ENCODE assay signal across 23 cellular contexts in genomic region chr11:2135648-2136201, GRCh38. TPM values are rescaled to one million over a fixed set of nuclear protein-coding genes. Genes with fewer than 3 reads are reported as not detected.
DNase-seq lines count a peak whose midpoint lies in the region; ATAC-seq and TF ChIP-seq lines count a peak whose summit lies in the region.
"Had no signal": no experiment of that assay in that cellular context is flagged by ENCODE, and none has a peak within 500 bp of the region (broad histone marks: within the 10 kb centered on the region; RNA-seq: fewer than 3 reads in every experiment).

No MANE protein-coding gene starts in this region.

- H3K9me3 Mint-ChIP-seq in CD14-positive monocyte (peaks cover 0 to 14% (median 7%) of the 10 kb centered on the region in 7 donors), progenitor cell of endocrine pancreas (ENCODE audit: low read depth) (no peaks in the 10 kb centered on the region), endodermal cell (no peaks in the 10 kb centered on the region)
- no peaks in the 10 kb centered on the region for H3K9me3 Mint-ChIP-seq in activated T-helper 17 cell treated with anti-CD3 and anti-CD28 coated beads, Interleukin-2, amount 50 U/mL, for 72 hours
- H3K9me3 Mint-ChIP-seq: activated naive CD8-positive, alpha-beta T cell treated with anti-CD3 and anti-CD28 coated beads, Interleukin-2, amount 50 U/mL, for 24 hours; T-cell had no signal

- H3K27ac ChIP-seq in right lobe of liver (no peak overlapping the region), endodermal cell (ENCODE audit: low read depth, low read length) (no peak overlapping the region)
- H3K27ac ChIP-seq: dorsolateral prefrontal cortex, KMS-11 had no signal

- H3K4me1 ChIP-seq in right lobe of liver = peaks cover 0 to 35% (median 5%) of the 10 kb centered on the region in 4 donors
- H3K4me1 ChIP-seq in endodermal cell (ENCODE audit: control insufficient read depth, insufficient read depth, low read length) = no peaks in the 10 kb centered on the region

- no peak overlapping the region for H3K27ac Mint-ChIP-seq in CD14-positive monocyte
- H3K27ac Mint-ChIP-seq in activated T-helper 17 cell treated with anti-CD3 and anti-CD28 coated beads, Interleukin-2, amount 50 U/mL, for 72 hours = no peak overlapping the region
- H3K27ac Mint-ChIP-seq in progenitor cell of endocrine pancreas = peak overlapping the region; percentile 94
- no peak overlapping the region for H3K27ac Mint-ChIP-seq in endodermal cell
- H3K27ac Mint-ChIP-seq: activated CD4-positive, alpha-beta T cell treated with anti-CD3 and anti-CD28 coated beads, Interleukin-2, amount 10 ng/mL, durations not matched to agents 24 days and 14 days; activated naive CD8-positive, alpha-beta T cell treated with anti-CD3 and anti-CD28 coated beads, Interleukin-2, amount 50 U/mL, for 24 hours; stimulated activated memory B cell treated with anti-CD40 and anti-IgM and Interleukin-4, amounts not matched to agents 10 μg/mL and 1 μg/mL and 100 μg/mL, for 72 hours had no signal

- no peak for TF ChIP-seq POLR2A in right lobe of liver (IDR thresholded peaks at IDR 0.05)

- H3K36me3 Mint-ChIP-seq in CD14-positive monocyte (no peaks in the 10 kb centered on the region), progenitor cell of endocrine pancreas (ENCODE audit: insufficient read depth) (peaks cover 19% of the 10 kb centered on the region), endodermal cell (ENCODE audit: low read depth) (no peaks in the 10 kb centered on the region)
- peaks cover 36% of the 10 kb centered on the region for H3K36me3 Mint-ChIP-seq in activated T-helper 17 cell treated with anti-CD3 and anti-CD28 coated beads, Interleukin-2, amount 50 U/mL, for 72 hours (ENCODE audit: low read depth)
- H3K36me3 Mint-ChIP-seq: stimulated activated memory B cell treated with anti-CD40 and anti-IgM and Interleukin-4, amounts not matched to agents 10 μg/mL and 1 μg/mL and 100 μg/mL, for 72 hours; T-cell had no signal

- H3K27me3 Mint-ChIP-seq in CD14-positive monocyte (ENCODE audit: low read depth in 3 of 3) (peaks cover 59 to 88% (median 72%) of the 10 kb centered on the region in 3 donors), progenitor cell of endocrine pancreas (peaks cover 28% of the 10 kb centered on the region), endodermal cell (ENCODE audit: insufficient read depth) (peaks cover 78% of the 10 kb centered on the region)
- peaks cover 29% of the 10 kb centered on the region for H3K27me3 Mint-ChIP-seq in activated T-helper 17 cell treated with anti-CD3 and anti-CD28 coated beads, Interleukin-2, amount 50 U/mL, for 72 hours

- intact Hi-C loops in CD14-positive monocyte (cut with micrococcal nuclease) = no loop called here
- intact Hi-C loops in right lobe of liver (cut with DNase I) = no loop called here

- H3K9ac ChIP-seq in endodermal cell (ENCODE audit: extremely low read depth, low read length, poor library complexity, severe bottlenecking) = no peak overlapping the region
- H3K9ac ChIP-seq: KMS-11 had no signal

- no peaks in the 10 kb centered on the region for H3K27me3 ChIP-seq in right lobe of liver
- peaks cover 69% of the 10 kb centered on the region for H3K27me3 ChIP-seq in endodermal cell (ENCODE audit: control insufficient read depth, insufficient read depth, low read length, poor library complexity, severe bottlenecking)

- H3K9me3 ChIP-seq in right lobe of liver = no peaks in the 10 kb centered on the region
- no peaks in the 10 kb centered on the region for H3K9me3 ChIP-seq in endodermal cell (ENCODE audit: control insufficient read depth, low read length)

- DNase-seq in CD14-positive monocyte (ENCODE audit: low spot score) (peak; percentile 41), right lobe of liver (peak; percentile 15 to 57 (median 51)), progenitor cell of endocrine pancreas (ENCODE audit: low spot score, unreplicated experiment) (no peak), endodermal cell (no peak), anterior cingulate cortex (lab: John Stamatoyannopoulos, UW) (no peak)
- DNase-seq: activated CD4-positive, alpha-beta T cell treated with anti-CD3 and anti-CD28 coated beads, Interleukin-2, amount 10 ng/mL, durations not matched to agents 24 days and 14 days; activated effector memory CD4-positive, alpha-beta T cell treated with anti-CD3 and anti-CD28 coated beads, Interleukin-2, amount 50 U/mL, for 16 hours; activated naive CD8-positive, alpha-beta T cell treated with anti-CD3 and anti-CD28 coated beads, Interleukin-2, amount 50 U/mL, for 24 hours; DND-41; dorsolateral prefrontal cortex; NCI-H1694; NCI-H69; SHP77; T-cell had no signal

- H3K36me3 ChIP-seq in right lobe of liver (peaks cover 0 to 29% (median 13%) of the 10 kb centered on the region in 4 donors), endodermal cell (ENCODE audit: control insufficient read depth, insufficient read depth, low read length) (no peaks in the 10 kb centered on the region)

- H3K4me1 Mint-ChIP-seq in CD14-positive monocyte (peaks cover 5% of the 10 kb centered on the region), progenitor cell of endocrine pancreas (ENCODE audit: low read depth) (peaks cover 5% of the 10 kb centered on the region), endodermal cell (no peaks in the 10 kb centered on the region)
- H3K4me1 Mint-ChIP-seq in activated T-helper 17 cell treated with anti-CD3 and anti-CD28 coated beads, Interleukin-2, amount 50 U/mL, for 72 hours = peaks cover 9% of the 10 kb centered on the region
- H3K4me1 Mint-ChIP-seq: activated CD4-positive, alpha-beta T cell treated with anti-CD3 and anti-CD28 coated beads, Interleukin-2, amount 10 ng/mL, durations not matched to agents 24 days and 14 days had no signal

- no peak for ATAC-seq in activated T-helper 17 cell treated with anti-CD3 and anti-CD28 coated beads, Interleukin-2, amount 50 U/mL, for 72 hours (replicated peaks)
- peak in 2 of 4 donors; percentile 6 to 23 for ATAC-seq in right lobe of liver
- no peak for ATAC-seq in GM21528 (IDR thresholded peaks at IDR 0.05; ENCODE audit: low FRiP score, unreplicated experiment)
- ATAC-seq: activated naive CD8-positive, alpha-beta T cell treated with anti-CD3 and anti-CD28 coated beads, Interleukin-2, amount 50 U/mL, for 24 hours; right cardiac atrium; stimulated activated memory B cell treated with anti-CD40 and anti-IgM and Interleukin-4, amounts not matched to agents 10 μg/mL and 1 μg/mL and 100 μg/mL, for 72 hours; T-cell had no signal

- WGBS in right lobe of liver (ENCODE audit: insufficient coverage, low coverage, low lambda C conversion rate, missing lambda C conversion rate) = 62% methylated on average over 2 of the region's 14 CpGs
- WGBS in endodermal cell (ENCODE audit: insufficient coverage in 1 of 2, insufficient read length in 1 of 2), 2 experiments = 85 to 86% methylated on average over 9 to 14 of the region's 14 CpGs

- no peak overlapping the region for H3K4me3 ChIP-seq in right lobe of liver
- H3K4me3 ChIP-seq in endodermal cell (ENCODE audit: low read length) = no peak overlapping the region

- TF ChIP-seq CTCF in CD14-positive monocyte (IDR thresholded peaks at IDR 0.05) (no peak), right lobe of liver (IDR thresholded peaks at IDR 0.05) (no peak), progenitor cell of endocrine pancreas (IDR thresholded peaks at IDR 0.05; ENCODE audit: unreplicated experiment) (no peak), endodermal cell (conservative IDR thresholded peaks at IDR 0.05) (no peak)

- H3K4me3 Mint-ChIP-seq in CD14-positive monocyte (peak overlapping the region in 1 of 2 donors; percentile 62), progenitor cell of endocrine pancreas (ENCODE audit: low read depth) (peak overlapping the region; percentile 84), endodermal cell (no peak overlapping the region)
- peak overlapping the region; percentile 58 for H3K4me3 Mint-ChIP-seq in activated T-helper 17 cell treated with anti-CD3 and anti-CD28 coated beads, Interleukin-2, amount 50 U/mL, for 72 hours
- H3K4me3 Mint-ChIP-seq: activated CD4-positive, alpha-beta T cell treated with anti-CD3 and anti-CD28 coated beads, Interleukin-2, amount 10 ng/mL, durations not matched to agents 24 days and 14 days; activated naive CD8-positive, alpha-beta T cell treated with anti-CD3 and anti-CD28 coated beads, Interleukin-2, amount 50 U/mL, for 24 hours; stimulated activated memory B cell treated with anti-CD40 and anti-IgM and Interleukin-4, amounts not matched to agents 10 μg/mL and 1 μg/mL and 100 μg/mL, for 72 hours had no signal

RNA-seq across cellular contexts. Expression of gene IGF2, which starts 3.5 kb away (rescaled TPM):
- polyA plus RNA-seq in CD14-positive monocyte = not detected
- 100 to 1,000 TPM in 1 of 2 donors, 1 to 10 TPM in 1; 7.4 to 287 TPM for total RNA-seq in activated T-helper 17 cell treated with anti-CD3 and anti-CD28 coated beads, Interleukin-2, amount 50 U/mL, for 72 hours
- total RNA-seq in right lobe of liver (100 to 1,000 TPM in 5 of 6 experiments, 10 to 100 TPM in 1; 86.6 to 289 (median 177) TPM), progenitor cell of endocrine pancreas (4,678 and 5,100 TPM in 2 replicates), endodermal cell (1 to 10 TPM in 1 of 2 donors, under 1 TPM in 1; 0.80 to 5.1 TPM)
- polyA plus RNA-seq in endodermal cell (2013, experiment 1 of 2) = 28.1 TPM
- 20.1 TPM for polyA plus RNA-seq in endodermal cell (2013, experiment 2 of 2)

RNA-seq across cellular contexts. Expression of gene INS, which starts 25.3 kb away (rescaled TPM):
- not detected for polyA plus RNA-seq in CD14-positive monocyte
- total RNA-seq in activated T-helper 17 cell treated with anti-CD3 and anti-CD28 coated beads, Interleukin-2, amount 50 U/mL, for 72 hours = not detected
- total RNA-seq in right lobe of liver (not detected), progenitor cell of endocrine pancreas (68.7 and 75.2 TPM in 2 replicates), endodermal cell (not detected)
- not detected for polyA plus RNA-seq in endodermal cell (2013, experiment 1 of 2)
- not detected for polyA plus RNA-seq in endodermal cell (2013, experiment 2 of 2)
- total RNA-seq: activated CD4-positive, alpha-beta T cell treated with anti-CD3 and anti-CD28 coated beads, Interleukin-2, amount 10 ng/mL, durations not matched to agents 24 days and 14 days; dorsolateral prefrontal cortex; frontal cortex; HT1080; omental fat pad; temporal lobe had no signal
- polyA plus RNA-seq: right cardiac atrium had no signal

RNA-seq across cellular contexts. Expression of gene TH, which starts 35.9 kb away (rescaled TPM):
- not detected for polyA plus RNA-seq in CD14-positive monocyte
- not detected for total RNA-seq in activated T-helper 17 cell treated with anti-CD3 and anti-CD28 coated beads, Interleukin-2, amount 50 U/mL, for 72 hours
- under 1 TPM in 2 of 6 experiments, not detected in 4; 0.51 to 0.64 TPM for total RNA-seq in right lobe of liver
- total RNA-seq in progenitor cell of endocrine pancreas = 0.53 and 1.1 TPM in 2 replicates
- total RNA-seq in endodermal cell = not detected
- 44.8 TPM for polyA plus RNA-seq in endodermal cell (2013, experiment 1 of 2)
- 37.3 TPM for polyA plus RNA-seq in endodermal cell (2013, experiment 2 of 2)
- total RNA-seq: activated CD4-positive, alpha-beta T cell treated with anti-CD3 and anti-CD28 coated beads, Interleukin-2, amount 10 ng/mL, durations not matched to agents 24 days and 14 days; HT1080; omental fat pad; right cardiac atrium; T-cell had no signal
- polyA plus RNA-seq: right cardiac atrium had no signal

Comparison
In these comparisons a context has a peak if more than half of its experiments do, and no peak if none do; other contexts are left out.
1. DNase-seq: peak in CD14-positive monocyte (single experiment) and right lobe of liver (3 of 3); none in progenitor cell of endocrine pancreas (single experiment), endodermal cell (single experiment) and anterior cingulate cortex (0 of 58).
2. RNA of gene IGF2, which starts 3.5 kb away (total RNA-seq): 4,678 to 5,100 TPM in progenitor cell of endocrine pancreas; 7.4 to 287 TPM in activated T-helper 17 cell treated with anti-CD3 and anti-CD28 coated beads, Interleukin-2, amount 50 U/mL, for 72 hours, 86.6 to 289 TPM in right lobe of liver and 0.80 to 5.1 TPM in endodermal cell; every median in the first group is over 10 times any median in the second.
3. RNA of gene INS, which starts 25.3 kb away (total RNA-seq): 68.7 to 75.2 TPM in progenitor cell of endocrine pancreas; not detected in activated T-helper 17 cell treated with anti-CD3 and anti-CD28 coated beads, Interleukin-2, amount 50 U/mL, for 72 hours, not detected in right lobe of liver and not detected in endodermal cell; every median in the first group is over 10 times any median in the second.